1 cellular context compared by ENCODE assay signal in the genomic region with DNA sequence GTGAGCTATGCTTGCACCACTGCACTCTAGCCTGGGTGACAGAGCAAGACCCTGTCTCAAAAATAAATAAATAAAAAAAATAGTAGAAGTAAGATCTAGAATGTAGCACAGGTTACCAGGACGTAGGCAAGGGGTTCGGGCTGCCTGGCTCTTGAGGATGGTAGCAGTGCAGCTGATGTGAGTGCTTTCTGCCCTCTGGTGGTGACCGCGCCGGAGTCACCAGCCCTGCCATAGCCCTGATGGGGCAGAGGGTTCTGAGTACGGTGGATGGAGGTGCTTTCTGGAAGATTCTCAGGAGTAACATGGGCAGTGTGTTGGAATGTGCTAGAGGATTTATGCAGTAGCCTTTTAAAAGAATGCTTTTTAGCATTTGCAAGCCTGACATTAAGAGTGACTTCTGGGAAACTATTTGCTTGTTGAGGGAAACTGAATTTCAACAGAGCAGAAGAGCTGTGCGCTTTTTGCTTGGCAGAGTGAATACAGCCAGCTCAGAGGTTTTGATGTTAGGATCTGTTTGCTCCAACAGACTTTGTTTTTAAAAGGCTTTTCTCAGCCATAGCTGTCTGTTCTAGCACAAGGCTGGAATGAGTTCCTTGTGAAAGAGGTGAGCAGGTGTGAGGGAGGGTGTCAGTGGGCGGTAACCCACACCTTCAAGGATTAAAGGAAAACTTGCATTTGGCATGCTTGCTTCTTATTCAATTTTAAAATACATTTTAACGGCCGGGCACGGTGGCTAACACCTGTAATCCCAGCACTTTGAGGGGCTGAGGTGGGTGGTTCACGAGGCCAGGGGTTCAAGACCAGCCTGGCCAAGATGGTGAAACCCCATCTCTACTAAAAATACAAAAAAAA.
TF ChIP-seq lines count a peak whose summit lies in the region.

No MANE protein-coding gene starts in this region.

TF ChIP-seq in HepG2, 621 proteins besides CTCF, POLR2A, EP300 and RAD21 (continued from another document and continues in another):
- TF ChIP-seq ZNF784 (CRISPR knock-in tag; IDR thresholded peaks at IDR 0.05; ENCODE audit: borderline replicate concordance): no peak
- no peak for TF ChIP-seq ZNF281 (CRISPR knock-in tag; IDR thresholded peaks at IDR 0.05; ENCODE audit: borderline replicate concordance)
- TF ChIP-seq, protein P1, sequence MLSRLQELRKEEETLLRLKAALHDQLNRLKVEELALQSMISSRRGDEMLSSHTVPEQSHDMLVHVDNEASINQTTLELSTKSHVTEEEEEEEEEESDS (CRISPR knock-in tag; IDR thresholded peaks at IDR 0.05; ENCODE audit: borderline replicate concordance): no peak
- TF ChIP-seq FOXA3 (CRISPR knock-in tag; IDR thresholded peaks at IDR 0.05): 0 out of 2 replicates have a peak, but pooled peaks have one; percentile 23
- TF ChIP-seq KLF13 (CRISPR knock-in tag; IDR thresholded peaks at IDR 0.05): no peak
- TF ChIP-seq ZBTB49 (CRISPR knock-in tag; IDR thresholded peaks at IDR 0.05; ENCODE audit: borderline replicate concordance): no peak
- no peak for TF ChIP-seq RNF219 (CRISPR knock-in tag; IDR thresholded peaks at IDR 0.05)
- no peak for TF ChIP-seq ARID3A (IDR thresholded peaks at IDR 0.05; ENCODE audit: low read depth, low read length)
- no peak for TF ChIP-seq TBP (CRISPR knock-in tag; IDR thresholded peaks at IDR 0.05)
- TF ChIP-seq ZNF383 (CRISPR knock-in tag; IDR thresholded peaks at IDR 0.05; ENCODE audit: borderline replicate concordance): no peak
- TF ChIP-seq ZSCAN29 (CRISPR knock-in tag; conservative IDR thresholded peaks at IDR 0.05): no peak
- no peak for TF ChIP-seq ZMYM4 (CRISPR knock-in tag; IDR thresholded peaks at IDR 0.05)
- no peak for TF ChIP-seq SUZ12 (IDR thresholded peaks at IDR 0.05; ENCODE audit: low read depth, low read length)
- TF ChIP-seq ZNF513 (CRISPR knock-in tag; conservative IDR thresholded peaks at IDR 0.05): no peak
- no peak for TF ChIP-seq ZNF674 (CRISPR knock-in tag; IDR thresholded peaks at IDR 0.05; ENCODE audit: low read depth)
- TF ChIP-seq RXRA (CRISPR knock-in tag; IDR thresholded peaks at IDR 0.05): no peak
- TF ChIP-seq SMC3 (IDR thresholded peaks at IDR 0.05; ENCODE audit: low read length): peak; percentile 93
- TF ChIP-seq ZFP82 (CRISPR knock-in tag; IDR thresholded peaks at IDR 0.05; ENCODE audit: borderline replicate concordance): no peak
- TF ChIP-seq ZNF282 (IDR thresholded peaks at IDR 0.05; ENCODE audit: partially characterized antibody): no peak
- no peak for TF ChIP-seq AGO1 (IDR thresholded peaks at IDR 0.05; ENCODE audit: low read depth, low read length, poor library complexity, severe bottlenecking)
- TF ChIP-seq YY1 (IDR thresholded peaks at IDR 0.05; ENCODE audit: insufficient read depth, insufficient replicate concordance, low read depth, low read length): peak; percentile 55
- TF ChIP-seq ZFP36L2 (CRISPR knock-in tag; IDR thresholded peaks at IDR 0.05): no peak
- no peak for TF ChIP-seq NFAT5 (CRISPR knock-in tag; IDR thresholded peaks at IDR 0.05)
- 0 out of 2 replicates have a peak, but pooled peaks have one; percentile 17 for TF ChIP-seq DRAP1 (CRISPR knock-in tag; IDR thresholded peaks at IDR 0.05)
- peak; percentile 66; the same call in 1 of the 2 replicates for TF ChIP-seq AHR (CRISPR knock-in tag; IDR thresholded peaks at IDR 0.05)
- no peak for TF ChIP-seq PHB2 (IDR thresholded peaks at IDR 0.05; ENCODE audit: partially characterized antibody)
- TF ChIP-seq HOMEZ (CRISPR knock-in tag; IDR thresholded peaks at IDR 0.05; ENCODE audit: low read depth): 0 out of 2 replicates have a peak, but pooled peaks have one; percentile 23
- no peak for TF ChIP-seq KDM5B (CRISPR knock-in tag; IDR thresholded peaks at IDR 0.05; ENCODE audit: borderline replicate concordance)
- no peak for TF ChIP-seq SOX13 (IDR thresholded peaks at IDR 0.05)
- TF ChIP-seq SOX13 (CRISPR knock-in tag; conservative IDR thresholded peaks at IDR 0.05 in 1 of 2, IDR thresholded peaks at IDR 0.05 in 1 of 2): no peak
- no peak for TF ChIP-seq ZNF460 (CRISPR knock-in tag; IDR thresholded peaks at IDR 0.05; ENCODE audit: borderline replicate concordance)
- no peak for TF ChIP-seq NFKBIZ (CRISPR knock-in tag; IDR thresholded peaks at IDR 0.05)
- no peak for TF ChIP-seq DMAP1 (CRISPR knock-in tag; IDR thresholded peaks at IDR 0.05)
